In the genomic region with DNA sequence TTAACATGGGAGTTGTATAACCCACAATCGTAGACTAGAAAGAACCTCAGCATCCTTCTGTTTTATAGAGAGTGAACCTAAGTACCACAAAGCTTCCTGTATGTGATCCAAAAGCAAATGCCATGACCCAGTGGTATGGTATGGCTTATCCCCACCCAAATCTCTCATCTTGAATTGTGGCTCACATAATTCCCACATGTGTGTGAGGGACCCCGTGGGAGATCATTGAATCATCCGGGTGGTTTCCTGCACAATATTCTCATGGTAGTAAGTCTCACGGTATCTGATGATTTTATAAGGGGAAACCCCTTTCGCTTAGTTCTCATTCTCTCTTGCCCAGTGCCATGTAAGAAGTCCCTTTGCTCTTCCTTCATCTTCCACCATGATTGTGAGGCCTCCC, we compare ENCODE assay signal across 19 cellular contexts.
"Had no signal": no experiment of that assay in that cellular context is flagged by ENCODE, and none has a peak within 500 bp of the region (broad histone marks: within the 10 kb centered on the region; RNA-seq: fewer than 3 reads in every experiment).

No MANE protein-coding gene starts in this region.

- H3K9me3 ChIP-seq: gastroesophageal sphincter, mucosa of descending colon, pancreas, suprapubic skin, thyroid gland had no signal

- DNase-seq: effector CD4-positive, alpha-beta T cell; foreskin fibroblast; glutamatergic neuron; mammary epithelial cell; mucosa of descending colon; occipital lobe; pancreas; right cardiac atrium; stimulated activated CD4-positive, alpha-beta T cell treated with anti-CD3 and anti-CD28 coated beads, Interleukin-2, amount 100 ng/mL, for 48 hours; stimulated activated naive CD8-positive, alpha-beta T cell treated with anti-CD3 and anti-CD28 coated beads, Interleukin-15, Interleukin-2, amounts not matched to agents 100 U/mL and 50 U/mL, for 24 hours; thyroid gland had no signal

- H3K27ac Mint-ChIP-seq: natural killer cell treated with Interleukin-12 subunit alpha and Interleukin-12 subunit beta and Interleukin-15 and Interleukin-18, amount 100 ng/mL, for 72 hours; progenitor cell of endocrine pancreas; type B pancreatic cell had no signal

- H3K36me3 Mint-ChIP-seq: natural killer cell treated with Interleukin-12 subunit alpha and Interleukin-12 subunit beta and Interleukin-15 and Interleukin-18, amount 100 ng/mL, for 72 hours; type B pancreatic cell had no signal

- H3K27me3 Mint-ChIP-seq: natural killer cell treated with Interleukin-12 subunit alpha and Interleukin-12 subunit beta and Interleukin-15 and Interleukin-18, amount 100 ng/mL, for 72 hours; progenitor cell of endocrine pancreas; type B pancreatic cell had no signal

- H3K4me3 Mint-ChIP-seq: natural killer cell treated with Interleukin-12 subunit alpha and Interleukin-12 subunit beta and Interleukin-15 and Interleukin-18, amount 100 ng/mL, for 72 hours; type B pancreatic cell had no signal

- H3K27me3 ChIP-seq: gastroesophageal sphincter, pancreas, suprapubic skin, thyroid gland had no signal

- H3K4me3 ChIP-seq: coronary artery, gastroesophageal sphincter, mucosa of descending colon, pancreas, smooth muscle cell, suprapubic skin, thyroid gland had no signal

- H3K36me3 ChIP-seq: gastroesophageal sphincter, pancreas, suprapubic skin, thyroid gland had no signal

- H3K27ac ChIP-seq: coronary artery, gastroesophageal sphincter, pancreas, suprapubic skin, thyroid gland had no signal

- ATAC-seq: gastroesophageal sphincter; left lobe of liver; mucosa of descending colon; pancreas; right cardiac atrium; stimulated activated naive CD8-positive, alpha-beta T cell treated with anti-CD3 and anti-CD28 coated beads, Interleukin-15, Interleukin-2, amounts not matched to agents 100 U/mL and 50 U/mL, for 24 hours had no signal

- H3K4me1 ChIP-seq: gastroesophageal sphincter, pancreas, suprapubic skin, thyroid gland had no signal

- H3K4me2 ChIP-seq: smooth muscle cell had no signal
